Comparison of ENCODE assay signal across 8 cellular contexts in the genomic region with DNA sequence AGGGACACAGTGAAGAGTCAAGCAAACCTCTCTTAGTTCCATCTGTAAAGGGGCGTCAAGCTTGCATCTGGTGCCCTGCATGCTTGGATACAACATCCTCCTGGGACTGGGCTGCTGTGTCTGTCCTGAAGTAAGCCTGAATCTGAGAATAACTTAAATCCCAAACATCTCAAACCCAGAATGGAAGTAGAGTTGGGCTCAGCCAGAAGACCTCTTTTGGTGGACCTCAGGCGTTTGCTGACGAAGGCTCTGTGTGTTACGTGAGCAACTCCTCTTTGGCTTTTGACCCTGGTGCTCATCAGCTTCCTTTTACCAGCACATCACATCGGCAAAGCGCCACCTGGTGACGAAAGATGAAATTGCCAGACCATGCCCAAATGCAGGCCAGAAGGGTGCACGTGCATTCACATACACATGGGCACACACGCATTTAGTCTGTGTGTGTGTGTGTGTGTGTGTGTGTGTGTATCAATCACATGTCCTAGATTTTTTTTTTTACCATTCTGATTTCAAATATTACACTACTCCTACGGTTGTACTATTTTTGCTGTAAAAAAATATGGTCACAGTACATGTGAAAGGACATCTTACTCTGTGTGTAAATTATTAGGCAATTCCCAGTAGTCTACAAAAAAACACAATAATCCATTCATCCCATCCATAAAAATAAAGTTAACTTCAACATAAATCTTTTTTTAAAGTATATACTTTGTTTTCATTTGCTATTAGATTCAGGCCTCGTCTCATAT. TPM values are rescaled to one million over a fixed set of nuclear protein-coding genes. Genes with fewer than 3 reads are reported as not detected.
DNase-seq lines count a peak whose midpoint lies in the region; ATAC-seq lines count a peak whose summit lies in the region.

No MANE protein-coding gene starts in this region.

- H3K4me1 Mint-ChIP-seq in central memory CD8-positive, alpha-beta T cell = peaks cover 21% of the 10 kb centered on the region

- no peak overlapping the region for H3K4me3 Mint-ChIP-seq in central memory CD8-positive, alpha-beta T cell

- peak; percentile 67 for ATAC-seq in HG03439 (IDR thresholded peaks at IDR 0.05; ENCODE audit: unreplicated experiment)
- ATAC-seq in central memory CD8-positive, alpha-beta T cell (replicated peaks; ENCODE audit: extremely low read depth, poor library complexity, severe bottlenecking) = peak; percentile 83
- ATAC-seq in left colon = peak; percentile 93
- ATAC-seq in GM21360 (IDR thresholded peaks at IDR 0.05; ENCODE audit: unreplicated experiment) = no peak

- intact Hi-C loops in left colon (cut with DNase I, micrococcal nuclease) = loop anchor here in 1 of 2 donors (5.0 kb wide), 1 partner anchor 95 kb away; no protein-coding TSS in a partner anchor

- no peaks in the 10 kb centered on the region for H3K27me3 Mint-ChIP-seq in central memory CD8-positive, alpha-beta T cell

- no peaks in the 10 kb centered on the region for H3K9me3 Mint-ChIP-seq in central memory CD8-positive, alpha-beta T cell

- DNase-seq in GM04503 (ENCODE audit: low read depth) (peak; percentile 61), NCI-H526 (lab: John Stamatoyannopoulos, UW) (peak; percentile 78 to 90), left colon (peak; percentile 82 to 94)
- peak; percentile 95 for DNase-seq in activated CD4-positive, CD25-positive, alpha-beta regulatory T cell treated with anti-CD3 and anti-CD28 coated beads, Interleukin-2, amount 50 U/mL, for 72 hours
- peak; percentile 91 to 96 for DNase-seq in central memory CD8-positive, alpha-beta T cell (ENCODE audit: low spot score in 2 of 2)
- peak; percentile 97 to 99 for DNase-seq in stimulated activated CD4-positive, alpha-beta T cell treated with anti-CD3 and anti-CD28 coated beads, Interleukin-2, amount 100 ng/mL, for 48 hours

- H3K36me3 Mint-ChIP-seq in central memory CD8-positive, alpha-beta T cell (ENCODE audit: insufficient read depth) = peaks cover 3% of the 10 kb centered on the region

- peak overlapping the region; percentile 59 for H3K27ac Mint-ChIP-seq in central memory CD8-positive, alpha-beta T cell (ENCODE audit: low read depth)

RNA-seq across cellular contexts. Expression of gene FOXJ1, which starts 41.1 kb away (rescaled TPM):
- 1 to 10 TPM; 1.6 to 2.8 TPM for total RNA-seq in left colon

RNA-seq across cellular contexts. Expression of gene RNF157, which starts 58.1 kb away (rescaled TPM):
- total RNA-seq in left colon = 10 to 100 TPM; 23.6 to 89.3 TPM
